In the genomic region with DNA sequence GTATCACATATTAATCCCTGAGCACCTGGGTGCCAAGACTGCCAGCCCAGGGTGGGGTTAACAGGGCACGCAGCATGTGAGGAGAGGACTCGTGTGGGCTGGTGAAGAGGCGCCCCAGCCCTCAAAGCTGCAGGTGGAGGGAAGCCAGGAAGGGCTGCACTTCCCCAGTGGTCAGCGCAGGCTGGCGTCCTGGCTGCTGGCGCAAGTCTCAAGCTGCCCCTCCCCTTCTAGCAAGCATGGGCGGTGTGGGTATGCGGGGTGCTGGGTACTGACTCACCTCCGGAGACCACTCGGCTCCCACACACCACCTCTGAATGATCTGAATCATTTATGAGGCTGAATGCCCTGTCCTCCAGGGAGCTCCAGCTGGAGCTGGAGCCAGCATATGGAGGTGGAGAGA, we compare ENCODE assay signal across 1 cellular context.
TF ChIP-seq lines count a peak whose summit lies in the region.

No MANE protein-coding gene starts in this region.

TF ChIP-seq in HepG2, 621 proteins besides CTCF, POLR2A, EP300 and RAD21:
- TF ChIP-seq ZBTB38 (CRISPR knock-in tag; IDR thresholded peaks at IDR 0.05) (no peak), ATF7-NPFF (CRISPR knock-in tag; IDR thresholded peaks at IDR 0.05; ENCODE audit: low read depth) (no peak), SRSF9 (IDR thresholded peaks at IDR 0.05; ENCODE audit: borderline replicate concordance, insufficient read depth, low read depth, low read length, poor library complexity, severe bottlenecking) (no peak), HOXD1 (CRISPR knock-in tag; IDR thresholded peaks at IDR 0.05) (no peak), AGO2 (optimal IDR thresholded peaks at IDR 0.05; ENCODE audit: low read depth, low read length) (no peak), HNF4G (IDR thresholded peaks at IDR 0.05; ENCODE audit: borderline replicate concordance, low read depth, low read length) (no peak), HNF4G (CRISPR knock-in tag; IDR thresholded peaks at IDR 0.05; ENCODE audit: borderline replicate concordance, low read depth) (no peak), PRMT3 (CRISPR knock-in tag; IDR thresholded peaks at IDR 0.05; ENCODE audit: borderline replicate concordance, low read depth) (no peak), JUN (CRISPR knock-in tag; IDR thresholded peaks at IDR 0.05) (no peak), MATR3 (CRISPR knock-in tag; IDR thresholded peaks at IDR 0.05) (no peak), ZNF850 (CRISPR knock-in tag; conservative IDR thresholded peaks at IDR 0.05) (no peak), KLF15 (CRISPR knock-in tag; IDR thresholded peaks at IDR 0.05; ENCODE audit: borderline replicate concordance) (no peak), CAMTA2 (CRISPR knock-in tag; IDR thresholded peaks at IDR 0.05; ENCODE audit: borderline replicate concordance) (no peak), FOSL2 (CRISPR knock-in tag; IDR thresholded peaks at IDR 0.05) (no peak), E2F5 (CRISPR knock-in tag; conservative IDR thresholded peaks at IDR 0.05) (no peak), AGO1 (IDR thresholded peaks at IDR 0.05; ENCODE audit: low read depth, low read length, poor library complexity, severe bottlenecking) (no peak), EEA1 (CRISPR knock-in tag; IDR thresholded peaks at IDR 0.05; ENCODE audit: borderline replicate concordance) (no peak)
- TF ChIP-seq, protein P1, sequence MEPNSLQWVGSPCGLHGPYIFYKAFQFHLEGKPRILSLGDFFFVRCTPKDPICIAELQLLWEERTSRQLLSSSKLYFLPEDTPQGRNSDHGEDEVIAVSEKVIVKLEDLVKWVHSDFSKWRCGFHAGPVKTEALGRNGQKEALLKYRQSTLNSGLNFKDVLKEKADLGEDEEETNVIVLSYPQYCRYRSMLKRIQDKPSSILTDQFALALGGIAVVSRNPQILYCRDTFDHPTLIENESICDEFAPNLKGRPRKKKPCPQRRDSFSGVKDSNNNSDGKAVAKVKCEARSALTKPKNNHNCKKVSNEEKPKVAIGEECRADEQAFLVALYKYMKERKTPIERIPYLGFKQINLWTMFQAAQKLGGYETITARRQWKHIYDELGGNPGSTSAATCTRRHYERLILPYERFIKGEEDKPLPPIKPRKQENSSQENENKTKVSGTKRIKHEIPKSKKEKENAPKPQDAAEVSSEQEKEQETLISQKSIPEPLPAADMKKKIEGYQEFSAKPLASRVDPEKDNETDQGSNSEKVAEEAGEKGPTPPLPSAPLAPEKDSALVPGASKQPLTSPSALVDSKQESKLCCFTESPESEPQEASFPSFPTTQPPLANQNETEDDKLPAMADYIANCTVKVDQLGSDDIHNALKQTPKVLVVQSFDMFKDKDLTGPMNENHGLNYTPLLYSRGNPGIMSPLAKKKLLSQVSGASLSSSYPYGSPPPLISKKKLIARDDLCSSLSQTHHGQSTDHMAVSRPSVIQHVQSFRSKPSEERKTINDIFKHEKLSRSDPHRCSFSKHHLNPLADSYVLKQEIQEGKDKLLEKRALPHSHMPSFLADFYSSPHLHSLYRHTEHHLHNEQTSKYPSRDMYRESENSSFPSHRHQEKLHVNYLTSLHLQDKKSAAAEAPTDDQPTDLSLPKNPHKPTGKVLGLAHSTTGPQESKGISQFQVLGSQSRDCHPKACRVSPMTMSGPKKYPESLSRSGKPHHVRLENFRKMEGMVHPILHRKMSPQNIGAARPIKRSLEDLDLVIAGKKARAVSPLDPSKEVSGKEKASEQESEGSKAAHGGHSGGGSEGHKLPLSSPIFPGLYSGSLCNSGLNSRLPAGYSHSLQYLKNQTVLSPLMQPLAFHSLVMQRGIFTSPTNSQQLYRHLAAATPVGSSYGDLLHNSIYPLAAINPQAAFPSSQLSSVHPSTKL (CRISPR knock-in tag; IDR thresholded peaks at IDR 0.05): no peak
- TF ChIP-seq, protein P2, sequence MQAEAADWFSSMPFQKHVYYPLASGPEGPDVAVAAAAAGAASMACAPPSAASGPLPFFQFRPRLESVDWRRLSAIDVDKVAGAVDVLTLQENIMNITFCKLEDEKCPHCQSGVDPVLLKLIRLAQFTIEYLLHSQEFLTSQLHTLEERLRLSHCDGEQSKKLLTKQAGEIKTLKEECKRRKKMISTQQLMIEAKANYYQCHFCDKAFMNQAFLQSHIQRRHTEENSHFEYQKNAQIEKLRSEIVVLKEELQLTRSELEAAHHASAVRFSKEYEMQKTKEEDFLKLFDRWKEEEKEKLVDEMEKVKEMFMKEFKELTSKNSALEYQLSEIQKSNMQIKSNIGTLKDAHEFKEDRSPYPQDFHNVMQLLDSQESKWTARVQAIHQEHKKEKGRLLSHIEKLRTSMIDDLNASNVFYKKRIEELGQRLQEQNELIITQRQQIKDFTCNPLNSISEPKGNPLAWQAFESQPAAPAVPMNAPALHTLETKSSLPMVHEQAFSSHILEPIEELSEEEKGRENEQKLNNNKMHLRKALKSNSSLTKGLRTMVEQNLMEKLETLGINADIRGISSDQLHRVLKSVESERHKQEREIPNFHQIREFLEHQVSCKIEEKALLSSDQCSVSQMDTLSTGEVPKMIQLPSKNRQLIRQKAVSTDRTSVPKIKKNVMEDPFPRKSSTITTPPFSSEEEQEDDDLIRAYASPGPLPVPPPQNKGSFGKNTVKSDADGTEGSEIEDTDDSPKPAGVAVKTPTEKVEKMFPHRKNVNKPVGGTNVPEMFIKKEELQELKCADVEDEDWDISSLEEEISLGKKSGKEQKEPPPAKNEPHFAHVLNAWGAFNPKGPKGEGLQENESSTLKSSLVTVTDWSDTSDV (CRISPR knock-in tag; IDR thresholded peaks at IDR 0.05): no peak
